Comparison of ENCODE assay signal across 8 cellular contexts in the genomic region with DNA sequence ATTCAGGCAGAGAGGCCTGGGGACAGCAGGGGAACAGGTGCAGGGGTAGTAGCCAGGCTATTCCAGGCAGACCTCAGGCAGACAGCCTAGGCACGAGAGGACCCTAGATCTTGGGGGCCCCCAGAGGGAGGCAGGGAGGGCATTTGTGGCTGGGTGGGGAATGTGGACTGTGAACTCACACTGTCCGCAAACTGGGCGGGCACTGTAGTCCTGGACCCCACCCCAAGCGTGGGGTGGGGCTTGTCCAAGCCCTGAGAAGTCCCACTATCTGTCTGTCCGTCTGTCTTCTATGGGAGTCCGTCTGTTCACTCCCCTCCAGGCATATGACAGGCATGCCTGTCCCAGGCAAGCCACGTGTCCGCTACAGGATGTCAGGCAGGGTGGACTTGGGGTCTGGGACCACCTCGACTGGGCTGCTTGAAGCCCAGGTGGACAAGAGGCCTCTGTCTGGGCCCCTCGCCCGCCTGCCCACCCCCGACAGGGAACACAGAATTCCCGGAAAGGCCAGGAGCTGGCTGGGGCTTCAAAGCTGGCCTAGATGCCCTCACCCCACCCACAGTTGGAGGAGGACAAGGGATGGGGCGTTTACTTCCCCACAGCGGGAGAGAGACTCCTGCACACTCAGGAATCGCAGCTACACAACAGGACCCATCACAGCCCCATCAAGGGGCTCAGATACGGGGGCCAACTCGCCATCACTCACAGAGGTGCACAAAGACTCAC. TPM values are rescaled to one million over a fixed set of nuclear protein-coding genes. Genes with fewer than 3 reads are reported as not detected.
DNase-seq lines count a peak whose midpoint lies in the region; ATAC-seq and TF ChIP-seq lines count a peak whose summit lies in the region.

A gene (minus strand): TSS at position 151 of the 723 bp plus-strand sequence. CDS start 2,336 bp downstream, outside the sequence.

- peak within 1 kb of the TSS; percentile 14 to 91 for H3K27ac Mint-ChIP-seq in natural killer cell

- peak within 1 kb of the TSS; percentile 90 for H3K4me3 Mint-ChIP-seq in natural killer cell

- peak within 1 kb of the TSS in 10 of 11 experiments; percentile 46 to 86 (median 80); a peak in 20 of 22 replicates for H3K27ac ChIP-seq in BLaER1 treated with 17β-estradiol and CSF1 and Interleukin-3, amounts not matched to agents 10 nM and 100 nM
- peak within 1 kb of the TSS; percentile 46; the same call in 1 of the 2 replicates for H3K27ac ChIP-seq in MM.1S (ENCODE audit: low read length)
- peak within 1 kb of the TSS; percentile 41 for H3K27ac ChIP-seq in effector memory CD4-positive, alpha-beta T cell (ENCODE audit: insufficient read depth, low read length, poor library complexity, severe bottlenecking)

- peaks cover 24 to 83% (median 54%) of the 10 kb centered on the region in 11 experiments; a peak in 21 of 22 replicates for H3K27me3 ChIP-seq in BLaER1 treated with 17β-estradiol and CSF1 and Interleukin-3, amounts not matched to agents 10 nM and 100 nM
- H3K27me3 ChIP-seq in MM.1S (replicated peaks; ENCODE audit: insufficient read depth, low read length) = no peaks in the 10 kb centered on the region
- H3K27me3 ChIP-seq in effector memory CD4-positive, alpha-beta T cell (replicated peaks; ENCODE audit: control insufficient read depth, insufficient read depth, low read length, poor library complexity, severe bottlenecking) = no peaks in the 10 kb centered on the region

- no peaks in the 10 kb centered on the region for H3K9me3 Mint-ChIP-seq in natural killer cell

- H2AFZ ChIP-seq in MM.1S (ENCODE audit: low read length) = peak within 1 kb of the TSS; percentile 49

- H3F3A ChIP-seq in MM.1S (ENCODE audit: insufficient read depth, low read length) = no peaks in the 10 kb centered on the region

- DNase-seq in MM.1S (no peak), natural killer cell (no peak), Ammon's horn (ENCODE audit: low spot score) (no peak), kidney glomerular epithelial cell (lab: John Stamatoyannopoulos, UW) (no peak), NCI-H510A treated with DMSO at 0.1 percent for 48 hours (lab: John Stamatoyannopoulos, UW) (no peak), pons (ENCODE audit: low spot score) (no peak)
- DNase-seq in effector memory CD4-positive, alpha-beta T cell = no peak

- H3K4me1 Mint-ChIP-seq in natural killer cell = peaks cover 13 to 46% of the 10 kb centered on the region in 2 donors

- H4K20me1 ChIP-seq in BLaER1 treated with 17β-estradiol and CSF1 and Interleukin-3, amounts not matched to agents 10 nM and 100 nM = peaks cover 0 to 6% (median 0%) of the 10 kb centered on the region in 11 experiments; a peak in 4 of 22 replicates
- no peaks in the 10 kb centered on the region for H4K20me1 ChIP-seq in MM.1S (ENCODE audit: insufficient read depth, low read length)

- no peak for TF ChIP-seq CTCF in MM.1S (IDR thresholded peaks at IDR 0.05; ENCODE audit: low read length)
- TF ChIP-seq CTCF in natural killer cell (IDR thresholded peaks at IDR 0.05) = no peak

- no peaks in the 10 kb centered on the region for H3K9me2 ChIP-seq in MM.1S (replicated peaks; ENCODE audit: insufficient read depth, low read length)

- intact Hi-C loops in natural killer cell (cut with micrococcal nuclease) = no loop called here

- peaks cover 0 to 7% (median 0%) of the 10 kb centered on the region in 11 experiments; a peak in 4 of 22 replicates for H3K36me3 ChIP-seq in BLaER1 treated with 17β-estradiol and CSF1 and Interleukin-3, amounts not matched to agents 10 nM and 100 nM
- H3K36me3 ChIP-seq in MM.1S (replicated peaks; ENCODE audit: insufficient read depth, low read length) = no peaks in the 10 kb centered on the region
- no peaks in the 10 kb centered on the region for H3K36me3 ChIP-seq in effector memory CD4-positive, alpha-beta T cell (ENCODE audit: control insufficient read depth, insufficient read depth, low read length)

- peak within 1 kb of the TSS; percentile 66 to 88 (median 81) for H3K9ac ChIP-seq in BLaER1 treated with 17β-estradiol and CSF1 and Interleukin-3, amounts not matched to agents 10 nM and 100 nM
- H3K9ac ChIP-seq in MM.1S (ENCODE audit: low read length) = peak within 1 kb of the TSS; percentile 88

- peak within 1 kb of the TSS; percentile 50 to 78 (median 74) for H3K4me3 ChIP-seq in BLaER1 treated with 17β-estradiol and CSF1 and Interleukin-3, amounts not matched to agents 10 nM and 100 nM
- H3K4me3 ChIP-seq in MM.1S (ENCODE audit: low read length) = peak within 1 kb of the TSS; percentile 86
- peak within 1 kb of the TSS; percentile 49 for H3K4me3 ChIP-seq in effector memory CD4-positive, alpha-beta T cell (ENCODE audit: insufficient read depth, low read depth, low read length, poor library complexity, severe bottlenecking)

- peaks cover 43% of the 10 kb centered on the region for H3K79me2 ChIP-seq in MM.1S (ENCODE audit: low read length)

- peaks cover 24 to 52% (median 39%) of the 10 kb centered on the region in 10 experiments; a peak in 19 of 20 replicates for H3K4me1 ChIP-seq in BLaER1 treated with 17β-estradiol and CSF1 and Interleukin-3, amounts not matched to agents 10 nM and 100 nM
- H3K4me1 ChIP-seq in MM.1S (ENCODE audit: low read length) = no peaks in the 10 kb centered on the region
- H3K4me1 ChIP-seq in effector memory CD4-positive, alpha-beta T cell (ENCODE audit: control insufficient read depth, insufficient read depth, low read length, poor library complexity, severe bottlenecking) = peaks cover 4% of the 10 kb centered on the region

- H3K9me3 ChIP-seq in BLaER1 treated with 17β-estradiol and CSF1 and Interleukin-3, amounts not matched to agents 10 nM and 100 nM (replicated peaks in 1 of 11) = no peaks in the 10 kb centered on the region
- no peaks in the 10 kb centered on the region for H3K9me3 ChIP-seq in MM.1S (replicated peaks; ENCODE audit: insufficient read depth, low read length)
- H3K9me3 ChIP-seq in effector memory CD4-positive, alpha-beta T cell (ENCODE audit: control insufficient read depth, low read length) = no peaks in the 10 kb centered on the region

- no peak for ATAC-seq in natural killer cell

- no peaks in the 10 kb centered on the region for H3K36me3 Mint-ChIP-seq in natural killer cell

- peak within 1 kb of the TSS; percentile 76 to 85 (median 83) for H3K4me2 ChIP-seq in BLaER1 treated with 17β-estradiol and CSF1 and Interleukin-3, amounts not matched to agents 10 nM and 100 nM
- H3K4me2 ChIP-seq in MM.1S (ENCODE audit: low read depth, low read length) = peak within 1 kb of the TSS; percentile 74; the same call in 1 of the 2 replicates

- no peaks in the 10 kb centered on the region for H3K27me3 Mint-ChIP-seq in natural killer cell (ENCODE audit: low read depth in 2 of 2)

RNA-seq across cellular contexts. Expression of the gene that starts here (rescaled TPM):
- 10 to 100 TPM; 20.3 to 25.1 (median 24.7) TPM for total RNA-seq in natural killer cell
